In genomic region chr10:128326851-128327250, GRCh38 we compare ENCODE assay signal across 39 cellular contexts.
"Had no signal": no experiment of that assay in that cellular context is flagged by ENCODE, and none has a peak within 500 bp of the region (broad histone marks: within the 10 kb centered on the region; RNA-seq: fewer than 3 reads in every experiment).

No MANE protein-coding gene starts in this region.

- H3K4me1 ChIP-seq: adrenal gland, ascending aorta, body of pancreas, breast epithelium had no signal

- ATAC-seq: activated naive CD4-positive, alpha-beta T cell treated with anti-CD3 and anti-CD28 coated beads, Interleukin-2, amount 50 U/mL, for 72 hours; activated naive CD8-positive, alpha-beta T cell treated with anti-CD3 and anti-CD28 coated beads, Interleukin-2, amount 50 U/mL, for 24 hours; activated T-cell treated with anti-CD3 and anti-CD28 coated beads, Interleukin-2, amount 50 U/mL, for 4 hours; activated T-cell treated with anti-CD3 and anti-CD28 coated beads, Interleukin-2, amount 50 U/mL, for 72 hours; activated T-helper 17 cell treated with anti-CD3 and anti-CD28 coated beads, Interleukin-2, amount 50 U/mL, for 72 hours; body of pancreas had no signal

- H3K27ac ChIP-seq: adrenal gland, ascending aorta, body of pancreas, brain microvascular endothelial cell, breast epithelium, cardiac muscle cell had no signal

- H3K27me3 ChIP-seq: adrenal gland, ascending aorta, body of pancreas, brain microvascular endothelial cell, cardiac muscle cell had no signal

- H3K36me3 ChIP-seq: adrenal gland, ascending aorta, brain microvascular endothelial cell, breast epithelium, cardiac muscle cell had no signal

- H3K9me3 Mint-ChIP-seq: activated naive CD4-positive, alpha-beta T cell treated with anti-CD3 and anti-CD28 coated beads for 36 hours; activated naive CD4-positive, alpha-beta T cell treated with anti-CD3 and anti-CD28 coated beads, Interleukin-2, amount 10 ng/mL, durations not matched to agents 7 days and 5 days; activated naive CD4-positive, alpha-beta T cell treated with anti-CD3 and anti-CD28 coated beads, Interleukin-2, amount 50 U/mL, for 24 hours; activated naive CD4-positive, alpha-beta T cell treated with anti-CD3 and anti-CD28 coated beads, Interleukin-2, amount 50 U/mL, for 72 hours; activated naive CD8-positive, alpha-beta T cell treated with anti-CD3 and anti-CD28 coated beads for 36 hours; activated naive CD8-positive, alpha-beta T cell treated with anti-CD3 and anti-CD28 coated beads, Interleukin-2, amount 10 ng/mL, durations not matched to agents 7 days and 5 days; activated naive CD8-positive, alpha-beta T cell treated with anti-CD3 and anti-CD28 coated beads, Interleukin-2, amount 50 U/mL, for 24 hours; activated T-cell treated with anti-CD3 and anti-CD28 coated beads, Interleukin-2, amount 50 U/mL, for 24 hours; activated T-cell treated with anti-CD3 and anti-CD28 coated beads, Interleukin-2, amount 50 U/mL, for 72 hours; activated T-helper 1 cell treated with anti-CD3 and anti-CD28 coated beads, Interleukin-12 subunit alpha, Interleukin-12 subunit beta, Interleukin-2, Interleukin-4 antibody, amounts not matched to agents 30 ng/mL and 10 ng/mL and 1 ng/mL, durations not matched to agents 14 hours and 24 hours and 36 hours; activated T-helper 2 cell treated with anti-CD3 and anti-CD28 coated beads, Interferon-gamma antibody, Interleukin-2, Interleukin-4, amounts not matched to agents 10 μg/mL and 5 μg/mL and 100 μg/mL, durations not matched to agents 14 hours and 24 hours and 36 hours; central memory CD8-positive, alpha-beta T cell had no signal

- H3K36me3 Mint-ChIP-seq: activated naive CD4-positive, alpha-beta T cell treated with anti-CD3 and anti-CD28 coated beads, Interleukin-2, amount 10 ng/mL, durations not matched to agents 7 days and 5 days; activated naive CD4-positive, alpha-beta T cell treated with anti-CD3 and anti-CD28 coated beads, Interleukin-2, amount 50 U/mL, for 24 hours; activated naive CD4-positive, alpha-beta T cell treated with anti-CD3 and anti-CD28 coated beads, Interleukin-2, amount 50 U/mL, for 72 hours; activated naive CD8-positive, alpha-beta T cell; activated naive CD8-positive, alpha-beta T cell treated with anti-CD3 and anti-CD28 coated beads for 36 hours; activated naive CD8-positive, alpha-beta T cell treated with anti-CD3 and anti-CD28 coated beads, Interleukin-2, amount 10 ng/mL, durations not matched to agents 7 days and 5 days; brain had no signal

- H3K4me3 ChIP-seq: adrenal gland, ascending aorta, body of pancreas, breast epithelium, cardiac muscle cell had no signal

- H3K9me3 ChIP-seq: adrenal gland, ascending aorta, body of pancreas had no signal

- H3K27ac Mint-ChIP-seq: activated naive CD4-positive, alpha-beta T cell treated with anti-CD3 and anti-CD28 coated beads for 36 hours; activated naive CD4-positive, alpha-beta T cell treated with anti-CD3 and anti-CD28 coated beads, Interleukin-2, amount 10 ng/mL, durations not matched to agents 7 days and 5 days; activated naive CD4-positive, alpha-beta T cell treated with anti-CD3 and anti-CD28 coated beads, Interleukin-2, amount 50 U/mL, for 24 hours; activated naive CD4-positive, alpha-beta T cell treated with anti-CD3 and anti-CD28 coated beads, Interleukin-2, amount 50 U/mL, for 72 hours; activated naive CD8-positive, alpha-beta T cell; activated naive CD8-positive, alpha-beta T cell treated with anti-CD3 and anti-CD28 coated beads for 36 hours; activated naive CD8-positive, alpha-beta T cell treated with anti-CD3 and anti-CD28 coated beads, Interleukin-2, amount 10 ng/mL, durations not matched to agents 7 days and 5 days; activated naive CD8-positive, alpha-beta T cell treated with anti-CD3 and anti-CD28 coated beads, Interleukin-2, amount 50 U/mL, for 24 hours; activated T-cell treated with anti-CD3 and anti-CD28 coated beads, Interleukin-2, amount 50 U/mL, for 24 hours; activated T-cell treated with anti-CD3 and anti-CD28 coated beads, Interleukin-2, amount 50 U/mL, for 72 hours; activated T-helper 1 cell treated with anti-CD3 and anti-CD28 coated beads, Interleukin-12 subunit alpha, Interleukin-12 subunit beta, Interleukin-2, Interleukin-4 antibody, amounts not matched to agents 30 ng/mL and 10 ng/mL and 1 ng/mL, durations not matched to agents 14 hours and 24 hours and 36 hours; activated T-helper 17 cell treated with anti-CD3 and anti-CD28 coated beads, Interleukin-2, amount 50 U/mL, for 72 hours; activated T-helper 2 cell treated with anti-CD3 and anti-CD28 coated beads, Interferon-gamma antibody, Interleukin-2, Interleukin-4, amounts not matched to agents 10 μg/mL and 5 μg/mL and 100 μg/mL, durations not matched to agents 14 hours and 24 hours and 36 hours had no signal

- H3K4me3 Mint-ChIP-seq: activated naive CD4-positive, alpha-beta T cell treated with anti-CD3 and anti-CD28 coated beads for 36 hours; activated naive CD4-positive, alpha-beta T cell treated with anti-CD3 and anti-CD28 coated beads, Interleukin-2, amount 10 ng/mL, durations not matched to agents 7 days and 5 days; activated naive CD4-positive, alpha-beta T cell treated with anti-CD3 and anti-CD28 coated beads, Interleukin-2, amount 50 U/mL, for 24 hours; activated naive CD8-positive, alpha-beta T cell; activated naive CD8-positive, alpha-beta T cell treated with anti-CD3 and anti-CD28 coated beads for 36 hours; activated naive CD8-positive, alpha-beta T cell treated with anti-CD3 and anti-CD28 coated beads, Interleukin-2, amount 10 ng/mL, durations not matched to agents 7 days and 5 days; activated naive CD8-positive, alpha-beta T cell treated with anti-CD3 and anti-CD28 coated beads, Interleukin-2, amount 50 U/mL, for 24 hours; activated T-cell treated with anti-CD3 and anti-CD28 coated beads, Interleukin-2, amount 50 U/mL, for 24 hours; activated T-cell treated with anti-CD3 and anti-CD28 coated beads, Interleukin-2, amount 50 U/mL, for 4 hours; activated T-cell treated with anti-CD3 and anti-CD28 coated beads, Interleukin-2, amount 50 U/mL, for 72 hours; activated T-helper 1 cell treated with anti-CD3 and anti-CD28 coated beads, Interleukin-12 subunit alpha, Interleukin-12 subunit beta, Interleukin-2, Interleukin-4 antibody, amounts not matched to agents 30 ng/mL and 10 ng/mL and 1 ng/mL, durations not matched to agents 14 hours and 24 hours and 36 hours; activated T-helper 17 cell treated with anti-CD3 and anti-CD28 coated beads, Interleukin-2, amount 50 U/mL, for 72 hours; brain; central memory CD8-positive, alpha-beta T cell had no signal

- H3K4me1 Mint-ChIP-seq: activated naive CD4-positive, alpha-beta T cell treated with anti-CD3 and anti-CD28 coated beads, Interleukin-2, amount 10 ng/mL, durations not matched to agents 7 days and 5 days; activated naive CD4-positive, alpha-beta T cell treated with anti-CD3 and anti-CD28 coated beads, Interleukin-2, amount 50 U/mL, for 24 hours; activated naive CD8-positive, alpha-beta T cell treated with anti-CD3 and anti-CD28 coated beads for 36 hours; activated naive CD8-positive, alpha-beta T cell treated with anti-CD3 and anti-CD28 coated beads, Interleukin-2, amount 10 ng/mL, durations not matched to agents 7 days and 5 days; activated naive CD8-positive, alpha-beta T cell treated with anti-CD3 and anti-CD28 coated beads, Interleukin-2, amount 50 U/mL, for 24 hours; activated T-helper 17 cell treated with anti-CD3 and anti-CD28 coated beads, Interleukin-2, amount 50 U/mL, for 72 hours; central memory CD8-positive, alpha-beta T cell had no signal

- H3K27me3 Mint-ChIP-seq: activated naive CD4-positive, alpha-beta T cell treated with anti-CD3 and anti-CD28 coated beads, Interleukin-2, amount 10 ng/mL, durations not matched to agents 7 days and 5 days; activated naive CD8-positive, alpha-beta T cell treated with anti-CD3 and anti-CD28 coated beads for 36 hours had no signal

- DNase-seq: activated effector memory CD4-positive, alpha-beta T cell treated with anti-CD3 and anti-CD28 coated beads, Interleukin-2, amount 50 U/mL, for 16 hours; activated effector memory CD4-positive, alpha-beta T cell treated with Interleukin-2 at 50 U/mL for 16 hours; activated gamma-delta T cell; activated gamma-delta T cell treated with Interleukin-2 at 50 U/mL for 16 hours; activated naive CD4-positive, alpha-beta T cell; activated naive CD4-positive, alpha-beta T cell treated with anti-CD3 and anti-CD28 coated beads for 36 hours; activated naive CD4-positive, alpha-beta T cell treated with anti-CD3 and anti-CD28 coated beads, Interleukin-2, amount 10 ng/mL, durations not matched to agents 7 days and 5 days; activated naive CD4-positive, alpha-beta T cell treated with anti-CD3 and anti-CD28 coated beads, Interleukin-2, amount 50 U/mL, for 16 hours; activated naive CD4-positive, alpha-beta T cell treated with Interleukin-2 at 50 U/mL for 16 hours; activated naive CD8-positive, alpha-beta T cell treated with anti-CD3 and anti-CD28 coated beads for 36 hours; activated naive CD8-positive, alpha-beta T cell treated with anti-CD3 and anti-CD28 coated beads, Interleukin-2, amount 10 ng/mL, durations not matched to agents 7 days and 5 days; activated naive CD8-positive, alpha-beta T cell treated with anti-CD3 and anti-CD28 coated beads, Interleukin-2, amount 50 U/mL, for 24 hours; activated T-cell treated with anti-CD3 and anti-CD28 coated beads for 4 hours; activated T-cell treated with anti-CD3 and anti-CD28 coated beads, Interleukin-2, amount 50 U/mL, for 1 hour; activated T-cell treated with anti-CD3 and anti-CD28 coated beads, Interleukin-2, amount 50 U/mL, for 24 hours; activated T-cell treated with anti-CD3 and anti-CD28 coated beads, Interleukin-2, amount 50 U/mL, for 4 hours; activated T-cell treated with anti-CD3 and anti-CD28 coated beads, Interleukin-2, amount 50 U/mL, for 48 hours; activated T-cell treated with anti-CD3 and anti-CD28 coated beads, Interleukin-2, amount 50 U/mL, for 72 hours; adrenal gland; amniotic stem cell; amygdala; anterior cingulate cortex; aorta; body of pancreas; brain microvascular endothelial cell; caudate nucleus; central memory CD4-positive, alpha-beta T cell; cerebellar nuclear complex had no signal
